1 cellular context compared by ENCODE assay signal in genomic region chrX:77899081-77899828, GRCh38.
TF ChIP-seq lines count a peak whose summit lies in the region.

Gene COX7B (plus strand): TSS chrX:77899468. CDS start chrX:77899554, 86 bp downstream.

TF ChIP-seq in HepG2, 621 proteins besides CTCF, POLR2A, EP300 and RAD21 (continued from another document):
- TF ChIP-seq ZFY (CRISPR knock-in tag; IDR thresholded peaks at IDR 0.05), result peak; percentile 61; the same call in 1 of the 2 replicates
- peak in 1 of 2 experiments; percentile 60; a peak in 1 of 4 replicates for TF ChIP-seq HMGXB4 (CRISPR knock-in tag; IDR thresholded peaks at IDR 0.05; ENCODE audit: borderline replicate concordance in 1 of 2, low read depth in 1 of 2)
- no peak for TF ChIP-seq GABPA (IDR thresholded peaks at IDR 0.05; ENCODE audit: low read depth, low read length)
- TF ChIP-seq GABPA (CRISPR knock-in tag; IDR thresholded peaks at IDR 0.05; ENCODE audit: low read depth), result peak; percentile 64
- TF ChIP-seq E2F1 (CRISPR knock-in tag; IDR thresholded peaks at IDR 0.05), result peak; percentile 55; the same call in 1 of the 2 replicates
- TF ChIP-seq CREM (IDR thresholded peaks at IDR 0.05), result peak; percentile 94
- no peak for TF ChIP-seq CREM (CRISPR knock-in tag; IDR thresholded peaks at IDR 0.05)
- TF ChIP-seq TBL1XR1 (IDR thresholded peaks at IDR 0.05; ENCODE audit: borderline replicate concordance, low read length, partially characterized antibody), result no peak
- peak; percentile 57 for TF ChIP-seq RBFOX2 (IDR thresholded peaks at IDR 0.05; ENCODE audit: low read depth, low read length)
- peak; percentile 46 for TF ChIP-seq MIXL1 (CRISPR knock-in tag; IDR thresholded peaks at IDR 0.05)
- TF ChIP-seq MXI1 (IDR thresholded peaks at IDR 0.05; ENCODE audit: borderline replicate concordance, low read depth, low read length), result peak; percentile 30; the same call in 1 of the 3 replicates
- peak; percentile 81 for TF ChIP-seq HCFC1 (IDR thresholded peaks at IDR 0.05; ENCODE audit: low read depth, low read length)
- peak; percentile 45 for TF ChIP-seq ASH2L (IDR thresholded peaks at IDR 0.05; ENCODE audit: insufficient read length, low read depth, low read length)
- peak; percentile 24; the same call in 1 of the 2 replicates for TF ChIP-seq ARID3A (IDR thresholded peaks at IDR 0.05; ENCODE audit: low read depth, low read length)
- TF ChIP-seq GATAD1 (CRISPR knock-in tag; IDR thresholded peaks at IDR 0.05), result peak; percentile 80
TF ChIP-seq in HepG2: peak in this region for 51.
